In the genomic region with DNA sequence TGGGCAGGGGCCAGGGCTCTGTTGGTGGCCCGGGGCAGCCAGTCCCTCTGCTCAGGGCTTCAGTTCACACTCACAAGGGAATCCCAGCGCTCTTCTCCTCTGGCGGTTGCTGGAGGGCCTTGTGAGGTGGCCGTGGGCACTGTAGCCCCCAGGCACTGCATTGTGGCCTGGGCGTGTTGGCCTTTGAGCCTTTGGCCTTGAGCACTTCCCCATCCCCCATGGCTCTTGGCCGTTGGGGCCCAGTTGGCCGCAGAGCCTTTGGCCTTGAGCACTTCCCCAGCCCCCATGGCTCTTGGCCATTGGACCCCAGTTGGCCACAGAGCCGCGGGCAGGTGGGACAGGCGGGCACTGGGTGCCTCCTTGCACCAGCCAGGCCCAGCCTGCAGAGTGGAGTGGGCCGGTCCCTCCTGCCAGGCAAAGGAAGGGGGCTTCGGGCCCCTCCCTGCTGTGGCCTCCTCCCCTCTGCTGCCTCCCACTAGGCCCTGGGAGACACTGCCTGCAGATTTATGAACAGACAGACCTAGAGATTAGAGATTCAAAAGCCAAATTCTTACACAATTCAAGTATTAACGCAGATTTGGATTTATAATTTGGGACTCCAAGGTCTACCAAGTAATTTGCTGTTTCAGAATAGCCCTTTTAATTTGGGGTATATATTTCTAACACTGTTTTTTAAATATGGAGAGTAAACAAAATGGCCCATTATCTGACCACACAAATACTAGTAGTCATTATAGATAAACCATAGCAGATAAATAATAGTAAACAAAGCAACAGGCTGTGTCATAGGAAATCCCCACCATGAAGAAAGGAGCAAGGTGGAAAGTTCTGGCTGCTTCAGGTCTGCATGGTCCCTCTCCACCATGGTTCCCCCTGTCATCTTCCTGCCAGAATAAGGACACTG, we compare ENCODE assay signal across 13 cellular contexts. TPM values are rescaled to one million over a fixed set of nuclear protein-coding genes. Genes with fewer than 3 reads are reported as not detected.
A peak's percentile ranks its signal among the peaks of the same experiment; 100 is the strongest.
DNase-seq lines count a peak whose midpoint lies in the region; ATAC-seq, FAIRE-seq and TF ChIP-seq lines count a peak whose summit lies in the region.
"Had no signal": no experiment of that assay in that cellular context is flagged by ENCODE, and none has a peak within 500 bp of the region (broad histone marks: within the 10 kb centered on the region; RNA-seq: fewer than 3 reads in every experiment).

No MANE protein-coding gene starts in this region.

- H3K27me3 ChIP-seq in OCI-LY1 (ENCODE audit: insufficient read depth, low read length), result no peaks in the 10 kb centered on the region
- no peaks in the 10 kb centered on the region for H3K27me3 ChIP-seq in ectodermal cell (ENCODE audit: control insufficient read depth, insufficient read depth, low read length, poor library complexity, severe bottlenecking)
- H3K27me3 ChIP-seq in lower lobe of right lung (ENCODE audit: low read depth), result no peaks in the 10 kb centered on the region
- H3K27me3 ChIP-seq in thyroid gland, result no peaks in the 10 kb centered on the region

- no peak overlapping the region for H2AFZ ChIP-seq in OCI-LY1 (ENCODE audit: low read length)

- H3K9me2 ChIP-seq in OCI-LY1 (ENCODE audit: low read depth, low read length), result no peaks in the 10 kb centered on the region

- TF ChIP-seq CTCF in OCI-LY1 (IDR thresholded peaks at IDR 0.05; ENCODE audit: low read length) (no peak), lower lobe of right lung (IDR thresholded peaks at IDR 0.05) (no peak), thyroid gland (IDR thresholded peaks at IDR 0.05) (no peak)

- ATAC-seq in lower lobe of right lung (no peak), HG03175 (IDR thresholded peaks at IDR 0.05; ENCODE audit: unreplicated experiment) (no peak)
- ATAC-seq: activated CD8-positive, alpha-beta T cell treated with anti-CD3 and anti-CD28 coated beads, Interleukin-2, amount 10 ng/mL, durations not matched to agents 7 days and 5 days; activated naive CD8-positive, alpha-beta T cell treated with anti-CD3 and anti-CD28 coated beads, Interleukin-2, amount 50 U/mL, for 24 hours had no signal

- no peak for TF ChIP-seq POLR2A in thyroid gland (IDR thresholded peaks at IDR 0.05)

- peaks cover 12% of the 10 kb centered on the region for H3K36me3 ChIP-seq in OCI-LY1 (ENCODE audit: insufficient read depth, low read length)
- H3K36me3 ChIP-seq in ectodermal cell (ENCODE audit: control insufficient read depth, insufficient read depth, low read length), result no peaks in the 10 kb centered on the region
- H3K36me3 ChIP-seq in lower lobe of right lung, result peaks cover 16% of the 10 kb centered on the region
- H3K36me3 ChIP-seq in thyroid gland, result no peaks in the 10 kb centered on the region

- H3K4me3 ChIP-seq in OCI-LY1 (ENCODE audit: low read depth, low read length, poor library complexity, severe bottlenecking) (no peak overlapping the region), ectodermal cell (ENCODE audit: insufficient read depth, low read depth, low read length) (peak overlapping the region; percentile 22), lower lobe of right lung (peak overlapping the region; percentile 38), thyroid gland (replicated peaks in 1 of 3) (peak overlapping the region in 1 of 3 donors; percentile 17)

- DNase-seq in lower lobe of right lung (peak; percentile 42), thyroid gland (peak in 1 of 2 donors; percentile 16), NCI-H2029 treated with DMSO at 0.1 percent for 48 hours (lab: John Stamatoyannopoulos, UW) (no peak), RCC 7860 (ENCODE audit: low spot score) (no peak), OCI-M1 (lab: John Stamatoyannopoulos, UW) (no peak)
- DNase-seq: activated CD8-positive, alpha-beta T cell treated with anti-CD3 and anti-CD28 coated beads, Interleukin-2, amount 10 ng/mL, durations not matched to agents 7 days and 5 days; activated naive CD8-positive, alpha-beta T cell treated with anti-CD3 and anti-CD28 coated beads, Interleukin-2, amount 50 U/mL, for 24 hours; DMS53; NCI-H526 treated with DMSO at 0.1 percent for 48 hours had no signal

- H3K4me2 ChIP-seq in OCI-LY1 (ENCODE audit: low read length), result peak overlapping the region; percentile 59; the same call in 1 of the 2 replicates

- no peaks in the 10 kb centered on the region for H3F3A ChIP-seq in OCI-LY1 (ENCODE audit: insufficient read depth, low read length)

- intact Hi-C loops in lower lobe of right lung (cut with DNase I), result no loop called here
- intact Hi-C loops in thyroid gland (cut with DNase I), result loop anchor here (5.0 kb wide), 1 partner anchor 48 kb away; no protein-coding TSS in a partner anchor

- no peak for FAIRE-seq in RCC 7860 (lab: Jason Lieb, UNC)
- FAIRE-seq: small intestine had no signal

- H3K4me1 ChIP-seq in OCI-LY1 (ENCODE audit: insufficient read depth, low read length, severe bottlenecking) (peaks cover 13% of the 10 kb centered on the region), ectodermal cell (ENCODE audit: control insufficient read depth, insufficient read depth, low read length) (peaks cover 17% of the 10 kb centered on the region), lower lobe of right lung (peaks cover 40% of the 10 kb centered on the region), thyroid gland (peaks cover 31 to 33% of the 10 kb centered on the region in 2 donors)

- H3K27ac ChIP-seq in OCI-LY1 (ENCODE audit: low read depth, low read length, poor library complexity, severe bottlenecking) (no peak overlapping the region), ectodermal cell (ENCODE audit: insufficient read depth, low read depth, low read length, poor library complexity, severe bottlenecking) (no peak overlapping the region), lower lobe of right lung (peak overlapping the region; percentile 6), thyroid gland (peak overlapping the region; percentile 46 to 76 (median 50))

- no peaks in the 10 kb centered on the region for H3K9me3 ChIP-seq in OCI-LY1 (ENCODE audit: low read length)
- no peaks in the 10 kb centered on the region for H3K9me3 ChIP-seq in ectodermal cell (ENCODE audit: control insufficient read depth, low read length)
- H3K9me3 ChIP-seq in lower lobe of right lung, result no peaks in the 10 kb centered on the region
- no peaks in the 10 kb centered on the region for H3K9me3 ChIP-seq in thyroid gland

- 33 to 37% methylated on average over 13 of the region's 13 CpGs for WGBS in ectodermal cell, 2 experiments
- WGBS in thyroid gland, 2 donors, result 42 to 52% methylated on average over 4 to 8 of the region's 13 CpGs

- no peaks in the 10 kb centered on the region for H3K79me2 ChIP-seq in OCI-LY1 (ENCODE audit: insufficient read depth, low read length)

- H4K20me1 ChIP-seq in OCI-LY1 (ENCODE audit: insufficient read depth, low read length), result no peaks in the 10 kb centered on the region

- H3K9ac ChIP-seq in OCI-LY1 (ENCODE audit: low read length), result no peak overlapping the region

RNA-seq across cellular contexts. Expression of a gene that starts 18.2 kb away (rescaled TPM):
- polyA plus RNA-seq in ectodermal cell (2013, experiment 1 of 4), result 15.0 TPM
- 14.1 TPM for polyA plus RNA-seq in ectodermal cell (2013, experiment 2 of 4)
- polyA plus RNA-seq in ectodermal cell (2013, experiment 3 of 4), result 10.4 TPM
- 10.3 TPM for polyA plus RNA-seq in ectodermal cell (2013, experiment 4 of 4)
- total RNA-seq in lower lobe of right lung (47.5 TPM), thyroid gland (10 to 100 TPM; 19.5 to 34.5 (median 25.6) TPM)

RNA-seq across cellular contexts. Expression of a gene that starts 18.3 kb away (rescaled TPM):
- 37.0 TPM for polyA plus RNA-seq in ectodermal cell (2013, experiment 1 of 4)
- 37.0 TPM for polyA plus RNA-seq in ectodermal cell (2013, experiment 2 of 4)
- 53.6 TPM for polyA plus RNA-seq in ectodermal cell (2013, experiment 3 of 4)
- 59.7 TPM for polyA plus RNA-seq in ectodermal cell (2013, experiment 4 of 4)
- total RNA-seq in lower lobe of right lung (235 TPM), thyroid gland (100 to 1,000 TPM in 3 of 4 donors, 10 to 100 TPM in 1; 92.6 to 216 (median 138) TPM)

RNA-seq across cellular contexts. Expression of a gene that starts 56.8 kb away (rescaled TPM):
- polyA plus RNA-seq in ectodermal cell (2013, experiment 1 of 4), result 60.2 TPM
- 67.2 TPM for polyA plus RNA-seq in ectodermal cell (2013, experiment 2 of 4)
- 58.3 TPM for polyA plus RNA-seq in ectodermal cell (2013, experiment 3 of 4)
- polyA plus RNA-seq in ectodermal cell (2013, experiment 4 of 4), result 64.5 TPM
- 16.8 TPM for total RNA-seq in lower lobe of right lung
- 100 to 1,000 TPM in 3 of 4 donors, 10 to 100 TPM in 1; 34.5 to 123 (median 111) TPM for total RNA-seq in thyroid gland

Comparison
In these comparisons a context has a peak if more than half of its experiments do, and no peak if none do; other contexts are left out.
1. H3K27ac ChIP-seq: peak in lower lobe of right lung (single experiment) and thyroid gland (3 of 3); none in OCI-LY1 (single experiment) and ectodermal cell (single experiment).